Comparison of ENCODE assay signal across 13 cellular contexts in genomic region chr14:68896132-68896531, GRCh38.
A peak's percentile ranks its signal among the peaks of the same experiment; 100 is the strongest.
DNase-seq lines count a peak whose midpoint lies in the region; ATAC-seq and TF ChIP-seq lines count a peak whose summit lies in the region.
"Had no signal": no experiment of that assay in that cellular context is flagged by ENCODE, and none has a peak within 500 bp of the region (broad histone marks: within the 10 kb centered on the region; RNA-seq: fewer than 3 reads in every experiment).

No MANE protein-coding gene starts in this region.

- no peak for TF ChIP-seq EP300 in SK-N-SH (IDR thresholded peaks at IDR 0.05; ENCODE audit: borderline replicate concordance in 1 of 2, low read depth in 1 of 2, low read length in 1 of 2)

- H3F3A ChIP-seq in SK-N-SH (replicated peaks; ENCODE audit: insufficient read depth): peaks cover 17% of the 10 kb centered on the region

- intact Hi-C loops in tibial artery (cut with DNase I; ENCODE audit: low total_unique reads): no loop called here

- DNase-seq in SK-N-SH: no peak
- DNase-seq in T-helper 17 cell: no peak
- no peak for DNase-seq in fibroblast of the aortic adventitia (ENCODE audit: low read depth)
- no peak for DNase-seq in tibial artery
- no peak for DNase-seq in NCI-H1436 (lab: John Stamatoyannopoulos, UW)
- no peak for DNase-seq in NCI-H1105 (lab: John Stamatoyannopoulos, UW)
- DNase-seq in C1 segment of cervical spinal cord (lab: John Stamatoyannopoulos, UW): no peak
- DNase-seq: 8988T; activated naive CD4-positive, alpha-beta T cell treated with Interleukin-2 at 50 U/mL for 16 hours; NCI-H1694; stimulated activated naive CD8-positive, alpha-beta T cell treated with anti-CD3 and anti-CD28 coated beads, Interleukin-15, amount 100 ng/mL, for 72 hours had no signal

- ATAC-seq in SK-N-SH treated with all-trans-retinoic acid at 6 μM for 48 hours (no peak), T-helper 17 cell (no peak)
- ATAC-seq: stimulated activated naive CD8-positive, alpha-beta T cell treated with anti-CD3 and anti-CD28 coated beads, Interleukin-15, amount 100 ng/mL, for 72 hours had no signal

- CTCF ChIA-PET in SK-N-SH (lab: Yijun Ruan, JAX): interaction anchor here (1.5 to 7.0 kb wide), 2 partner anchors 15 to 33 kb away, joined by 4 to 51 read pairs; no protein-coding TSS in a partner anchor

- no peaks in the 10 kb centered on the region for H3K27me3 Mint-ChIP-seq in T-helper 17 cell
- H3K27me3 Mint-ChIP-seq: stimulated activated naive CD8-positive, alpha-beta T cell treated with anti-CD3 and anti-CD28 coated beads, Interleukin-15, amount 100 ng/mL, for 72 hours had no signal

- TF ChIP-seq CTCF in SK-N-SH (IDR thresholded peaks at IDR 0.05) (peak; percentile 34), fibroblast of the aortic adventitia (IDR thresholded peaks at IDR 0.05; ENCODE audit: insufficient read depth, low read length) (peak; percentile 17), tibial artery (IDR thresholded peaks at IDR 0.05) (peak; percentile 19 to 28)

- peaks cover 73% of the 10 kb centered on the region for H3K79me2 ChIP-seq in SK-N-SH (ENCODE audit: insufficient read depth)

- H2AFZ ChIP-seq in SK-N-SH (ENCODE audit: low read depth): no peak overlapping the region

- H3K4me1 ChIP-seq in SK-N-SH (ENCODE audit: control insufficient read depth in 1 of 2, insufficient read depth in 2 of 2, low read depth in 1 of 2, low read length in 1 of 2) (no peaks in the 10 kb centered on the region), tibial artery (peaks cover 0 to 90% (median 51%) of the 10 kb centered on the region in 4 donors)

- POLR2A ChIA-PET in SK-N-SH (lab: Yijun Ruan, JAX): no interaction called here

- H3K4me3 ChIP-seq in SK-N-SH (ENCODE audit: low read depth in 2 of 2, low read length in 1 of 2) (no peak overlapping the region), fibroblast of the aortic adventitia (ENCODE audit: low read depth, low read length) (no peak overlapping the region), tibial artery (no peak overlapping the region)

- no peaks in the 10 kb centered on the region for H3K9me2 ChIP-seq in SK-N-SH

- peaks cover 7% of the 10 kb centered on the region for H3K36me3 Mint-ChIP-seq in T-helper 17 cell (ENCODE audit: low read depth)

- peaks cover 65 to 74% of the 10 kb centered on the region in 2 experiments for H3K36me3 ChIP-seq in SK-N-SH (replicated peaks in 1 of 2; ENCODE audit: control insufficient read depth in 1 of 2, insufficient read depth in 2 of 2, low read length in 1 of 2)
- peaks cover 54 to 94% (median 81%) of the 10 kb centered on the region in 3 donors for H3K36me3 ChIP-seq in tibial artery

- H3K4me1 Mint-ChIP-seq in T-helper 17 cell: peaks cover 12% of the 10 kb centered on the region

- H3K27ac ChIP-seq in SK-N-SH (ENCODE audit: low read depth in 2 of 2, low read length in 1 of 2): no peak overlapping the region
- H3K27ac ChIP-seq in tibial artery: peak overlapping the region; percentile 80 to 100

- H4K20me1 ChIP-seq in SK-N-SH (ENCODE audit: insufficient read depth): peaks cover 72% of the 10 kb centered on the region; the same call in 1 of the 2 replicates

- 98% methylated on average over 8 of the region's 9 CpGs for WGBS in SK-N-SH (ENCODE audit: low lambda C conversion rate)

- H3K4me3 Mint-ChIP-seq in T-helper 17 cell: no peak overlapping the region
- H3K4me3 Mint-ChIP-seq: nephron; stimulated activated naive CD8-positive, alpha-beta T cell treated with anti-CD3 and anti-CD28 coated beads, Interleukin-15, amount 100 ng/mL, for 72 hours had no signal

- H3K9me3 ChIP-seq in SK-N-SH (no peaks in the 10 kb centered on the region), T-helper 17 cell (ENCODE audit: control insufficient read depth, low read length, poor library complexity, severe bottlenecking) (no peaks in the 10 kb centered on the region), tibial artery (no peaks in the 10 kb centered on the region)

- H3K9ac ChIP-seq in SK-N-SH: no peak overlapping the region

- H3K4me2 ChIP-seq in SK-N-SH: no peak overlapping the region

- TF ChIP-seq RAD21 in SK-N-SH (IDR thresholded peaks at IDR 0.05; ENCODE audit: low read length): no peak

- H3K27me3 ChIP-seq in SK-N-SH (ENCODE audit: insufficient read depth): no peaks in the 10 kb centered on the region
- no peaks in the 10 kb centered on the region for H3K27me3 ChIP-seq in tibial artery

- peak overlapping the region; percentile 61 for H3K27ac Mint-ChIP-seq in T-helper 17 cell
- H3K27ac Mint-ChIP-seq: nephron had no signal

TF ChIP-seq in SK-N-SH, 30 proteins besides CTCF, POLR2A, EP300 and RAD21 (continues in another document):
- TF ChIP-seq MEF2A (IDR thresholded peaks at IDR 0.05; ENCODE audit: borderline replicate concordance, low read depth) (no peak), USF1 (IDR thresholded peaks at IDR 0.05; ENCODE audit: borderline replicate concordance, low read depth) (no peak), ELF1 (IDR thresholded peaks at IDR 0.05) (no peak)
- TF ChIP-seq, protein P1, sequence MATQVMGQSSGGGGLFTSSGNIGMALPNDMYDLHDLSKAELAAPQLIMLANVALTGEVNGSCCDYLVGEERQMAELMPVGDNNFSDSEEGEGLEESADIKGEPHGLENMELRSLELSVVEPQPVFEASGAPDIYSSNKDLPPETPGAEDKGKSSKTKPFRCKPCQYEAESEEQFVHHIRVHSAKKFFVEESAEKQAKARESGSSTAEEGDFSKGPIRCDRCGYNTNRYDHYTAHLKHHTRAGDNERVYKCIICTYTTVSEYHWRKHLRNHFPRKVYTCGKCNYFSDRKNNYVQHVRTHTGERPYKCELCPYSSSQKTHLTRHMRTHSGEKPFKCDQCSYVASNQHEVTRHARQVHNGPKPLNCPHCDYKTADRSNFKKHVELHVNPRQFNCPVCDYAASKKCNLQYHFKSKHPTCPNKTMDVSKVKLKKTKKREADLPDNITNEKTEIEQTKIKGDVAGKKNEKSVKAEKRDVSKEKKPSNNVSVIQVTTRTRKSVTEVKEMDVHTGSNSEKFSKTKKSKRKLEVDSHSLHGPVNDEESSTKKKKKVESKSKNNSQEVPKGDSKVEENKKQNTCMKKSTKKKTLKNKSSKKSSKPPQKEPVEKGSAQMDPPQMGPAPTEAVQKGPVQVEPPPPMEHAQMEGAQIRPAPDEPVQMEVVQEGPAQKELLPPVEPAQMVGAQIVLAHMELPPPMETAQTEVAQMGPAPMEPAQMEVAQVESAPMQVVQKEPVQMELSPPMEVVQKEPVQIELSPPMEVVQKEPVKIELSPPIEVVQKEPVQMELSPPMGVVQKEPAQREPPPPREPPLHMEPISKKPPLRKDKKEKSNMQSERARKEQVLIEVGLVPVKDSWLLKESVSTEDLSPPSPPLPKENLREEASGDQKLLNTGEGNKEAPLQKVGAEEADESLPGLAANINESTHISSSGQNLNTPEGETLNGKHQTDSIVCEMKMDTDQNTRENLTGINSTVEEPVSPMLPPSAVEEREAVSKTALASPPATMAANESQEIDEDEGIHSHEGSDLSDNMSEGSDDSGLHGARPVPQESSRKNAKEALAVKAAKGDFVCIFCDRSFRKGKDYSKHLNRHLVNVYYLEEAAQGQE (IDR thresholded peaks at IDR 0.05; ENCODE audit: low read depth, low read length): no peak

TF ChIP-seq in SK-N-SH treated with all-trans-retinoic acid at 6 μM for 48 hours, 23 proteins besides CTCF, POLR2A, EP300 and RAD21:
- no peak for TF ChIP-seq TCF4 (CRISPR knock-in tag; IDR thresholded peaks at IDR 0.05; ENCODE audit: borderline replicate concordance)
- no peak for TF ChIP-seq ZNF8 (CRISPR knock-in tag; IDR thresholded peaks at IDR 0.05)
TF ChIP-seq in SK-N-SH treated with all-trans-retinoic acid at 6 μM for 48 hours: peak in this region for 0.

Comparison
In these comparisons a context has a peak if more than half of its experiments do, and no peak if none do; other contexts are left out.
1. H3K27ac ChIP-seq: peak in tibial artery (2 of 2); none in SK-N-SH (0 of 2).
2. Peak in every context shown above with its lines, with median percentiles within 50 percentile points of each other: CTCF ChIP-seq.